In genomic region chr3:138468451-138468850, GRCh38 we compare ENCODE assay signal across 26 cellular contexts. TPM values are rescaled to one million over a fixed set of nuclear protein-coding genes. Genes with fewer than 3 reads are reported as not detected.
"Had no signal": no experiment of that assay in that cellular context is flagged by ENCODE, and none has a peak within 500 bp of the region (broad histone marks: within the 10 kb centered on the region; RNA-seq: fewer than 3 reads in every experiment).

No MANE protein-coding gene starts in this region.

- H3K4me1 ChIP-seq: right lobe of liver, stomach, tibial artery had no signal

- H3K36me3 ChIP-seq: brain microvascular endothelial cell, heart left ventricle, neutrophil, right lobe of liver, stomach, WERI-Rb-1 had no signal

- H3K4me2 ChIP-seq: smooth muscle cell had no signal

- H3K4me3 ChIP-seq: heart left ventricle, right lobe of liver, smooth muscle cell, stomach, tibial artery had no signal

- H3K27ac ChIP-seq: brain microvascular endothelial cell, neutrophil, right lobe of liver, tibial artery, WERI-Rb-1 had no signal

- H3K27me3 ChIP-seq: brain microvascular endothelial cell, heart left ventricle, neutrophil, right lobe of liver, stomach, tibial artery had no signal

- DNase-seq: activated CD4-positive, alpha-beta T cell treated with anti-CD3 and anti-CD28 coated beads for 48 hours; activated CD4-positive, alpha-beta T cell treated with anti-CD3 and anti-CD28 coated beads, Interleukin-2, amount 50 U/mL, for 48 hours; activated CD8-positive, alpha-beta memory T cell treated with anti-CD3 and anti-CD28 coated beads, Interleukin-2, amount 50 U/mL, for 48 hours; activated gamma-delta T cell treated with Interleukin-2 at 50 U/mL for 16 hours; activated naive CD4-positive, alpha-beta T cell treated with anti-CD3 and anti-CD28 coated beads, Interleukin-2, amount 50 U/mL, for 16 hours; activated T-cell treated with anti-CD3 and anti-CD28 coated beads, Interleukin-2, amount 50 U/mL, for 24 hours; cortex of kidney; effector memory CD8-positive, alpha-beta T cell; heart left ventricle; hypothalamus; immature natural killer cell; naive B cell; nephron progenitor cell; right lobe of liver; stimulated activated CD4-positive, alpha-beta T cell treated with anti-CD3 and anti-CD28 coated beads, Interleukin-15, amount 100 ng/mL, for 24 hours; stimulated activated CD4-positive, alpha-beta T cell treated with anti-CD3 and anti-CD28 coated beads, Interleukin-2, amount 100 ng/mL, for 24 hours; stimulated activated naive B cell treated with anti-CD40 and anti-IgM and Interleukin-4, amounts not matched to agents 10 μg/mL and 1 μg/mL and 100 μg/mL, for 72 hours; stomach; SW 1271; tibial artery; WERI-Rb-1 had no signal

- H3K9me3 ChIP-seq: heart left ventricle, neutrophil, right lobe of liver, stomach, tibial artery had no signal

- ATAC-seq: activated CD4-positive, CD25-positive, alpha-beta regulatory T cell treated with anti-CD3 and anti-CD28 coated beads, Interleukin-2, amount 50 U/mL, for 24 hours; effector memory CD8-positive, alpha-beta T cell; stimulated activated naive B cell treated with anti-CD40 and anti-IgM and Interleukin-4, amounts not matched to agents 10 μg/mL and 1 μg/mL and 100 μg/mL, for 72 hours had no signal

RNA-seq across cellular contexts. Expression of gene ESYT3, which starts 34.0 kb away (rescaled TPM):
- total RNA-seq: lung microvascular endothelial cell had no signal
- polyA plus RNA-seq: immature natural killer cell had no signal
